8 cellular contexts compared by ENCODE assay signal in the genomic region with DNA sequence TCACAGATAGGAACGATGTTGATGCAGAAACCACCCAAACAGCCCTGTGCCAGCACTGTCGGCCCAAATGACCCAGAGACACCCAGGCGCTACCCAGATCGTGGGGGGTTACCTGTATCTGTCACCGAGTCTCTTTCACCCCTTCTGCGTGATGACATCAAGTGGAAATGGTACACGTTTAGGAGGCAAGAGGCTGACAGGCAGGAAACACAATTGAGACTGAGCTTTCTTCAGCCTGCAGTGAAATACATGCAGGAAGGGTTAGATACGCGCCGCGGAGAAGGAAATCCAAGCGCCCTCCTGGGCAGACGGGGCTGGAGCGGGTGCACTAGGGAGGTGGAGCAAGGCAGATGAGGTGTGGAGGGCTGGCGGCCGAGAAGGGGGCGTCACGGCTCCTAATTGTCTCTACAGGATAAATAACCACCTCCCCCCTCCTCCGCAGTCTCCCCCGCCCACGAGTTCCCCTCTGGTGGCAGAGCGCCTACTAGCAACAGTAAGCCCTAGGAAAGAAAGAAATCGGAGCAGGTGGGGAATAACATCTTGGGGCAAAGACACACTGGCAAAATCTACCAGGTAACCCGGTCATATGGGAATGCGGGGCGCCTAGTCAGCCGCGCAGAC. TPM values are rescaled to one million over a fixed set of nuclear protein-coding genes. Genes with fewer than 3 reads are reported as not detected.
DNase-seq lines count a peak whose midpoint lies in the region; ATAC-seq and TF ChIP-seq lines count a peak whose summit lies in the region.

A gene with protein sequence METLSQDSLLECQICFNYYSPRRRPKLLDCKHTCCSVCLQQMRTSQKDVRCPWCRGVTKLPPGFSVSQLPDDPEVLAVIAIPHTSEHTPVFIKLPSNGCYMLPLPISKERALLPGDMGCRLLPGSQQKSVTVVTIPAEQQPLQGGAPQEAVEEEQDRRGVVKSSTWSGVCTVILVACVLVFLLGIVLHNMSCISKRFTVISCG (minus strand): TSS at position 325 of the 621 bp plus-strand sequence. CDS start 76,544 bp downstream, outside the sequence.

- peaks cover 13% of the 10 kb centered on the region for H3K27me3 ChIP-seq in effector memory CD4-positive, alpha-beta T cell (replicated peaks; ENCODE audit: control insufficient read depth, insufficient read depth, low read length, poor library complexity, severe bottlenecking)

- H3K4me1 Mint-ChIP-seq in IgD-negative memory B cell: peaks cover 5 to 11% (median 8%) of the 10 kb centered on the region in 3 donors

- TF ChIP-seq CTCF in AG09319 (IDR thresholded peaks at IDR 0.05; ENCODE audit: low read depth, low read length): peak; percentile 24

- H3K4me3 ChIP-seq in effector memory CD4-positive, alpha-beta T cell (ENCODE audit: insufficient read depth, low read depth, low read length, poor library complexity, severe bottlenecking): peak within 1 kb of the TSS; percentile 83

- DNase-seq in AG09319 (ENCODE audit: extremely low read depth, low read depth): no peak
- DNase-seq in activated CD4-positive, alpha-beta T cell treated with anti-CD3 and anti-CD28 coated beads, Interleukin-2, amount 50 U/mL, for 1 hour: peak; percentile 18
- peak in 1 of 3 donors; percentile 5 for DNase-seq in effector memory CD4-positive, alpha-beta T cell
- peak; percentile 58 for DNase-seq in medulla oblongata (ENCODE audit: extremely low spot score)
- peak; percentile 40 for DNase-seq in stimulated activated naive CD4-positive, alpha-beta T cell treated with Interleukin-2 at 50 U/mL for 16 hours (lab: John Stamatoyannopoulos, UW)
- DNase-seq in 8988T: no peak

- peaks cover 39% of the 10 kb centered on the region for H3K27me3 Mint-ChIP-seq in IgD-negative memory B cell

- no peak within 1 kb of the TSS for H3K27ac ChIP-seq in effector memory CD4-positive, alpha-beta T cell (ENCODE audit: insufficient read depth, low read length, poor library complexity, severe bottlenecking)

- no peaks in the 10 kb centered on the region for H3K36me3 ChIP-seq in effector memory CD4-positive, alpha-beta T cell (ENCODE audit: control insufficient read depth, insufficient read depth, low read length)

- H3K9me3 Mint-ChIP-seq in IgD-negative memory B cell: peaks cover 0 to 2% (median 0%) of the 10 kb centered on the region in 3 donors

- peak within 1 kb of the TSS; percentile 77 to 94 (median 85) for H3K4me3 Mint-ChIP-seq in IgD-negative memory B cell

- no peaks in the 10 kb centered on the region for H3K9me3 ChIP-seq in effector memory CD4-positive, alpha-beta T cell (ENCODE audit: control insufficient read depth, low read length)

- H3K36me3 Mint-ChIP-seq in IgD-negative memory B cell: no peaks in the 10 kb centered on the region

- ATAC-seq in HG03025 (IDR thresholded peaks at IDR 0.05; ENCODE audit: low FRiP score, unreplicated experiment): no peak

- peaks cover 5% of the 10 kb centered on the region for H3K4me1 ChIP-seq in effector memory CD4-positive, alpha-beta T cell (ENCODE audit: control insufficient read depth, insufficient read depth, low read length, poor library complexity, severe bottlenecking)

- H3K27ac Mint-ChIP-seq in IgD-negative memory B cell: peak within 1 kb of the TSS in 1 of 3 donors; percentile 69

RNA-seq across cellular contexts. Expression of the gene that starts here (rescaled TPM):
- not detected for polyA plus RNA-seq in IgD-negative memory B cell

Comparison
In these comparisons a context has a peak if more than half of its experiments do, and no peak if none do; other contexts are left out.
1. DNase-seq: peak in activated CD4-positive, alpha-beta T cell treated with anti-CD3 and anti-CD28 coated beads, Interleukin-2, amount 50 U/mL, for 1 hour (single experiment), medulla oblongata (single experiment) and stimulated activated naive CD4-positive, alpha-beta T cell treated with Interleukin-2 at 50 U/mL for 16 hours (single experiment); none in AG09319 (single experiment) and 8988T (single experiment).